In the genomic region with DNA sequence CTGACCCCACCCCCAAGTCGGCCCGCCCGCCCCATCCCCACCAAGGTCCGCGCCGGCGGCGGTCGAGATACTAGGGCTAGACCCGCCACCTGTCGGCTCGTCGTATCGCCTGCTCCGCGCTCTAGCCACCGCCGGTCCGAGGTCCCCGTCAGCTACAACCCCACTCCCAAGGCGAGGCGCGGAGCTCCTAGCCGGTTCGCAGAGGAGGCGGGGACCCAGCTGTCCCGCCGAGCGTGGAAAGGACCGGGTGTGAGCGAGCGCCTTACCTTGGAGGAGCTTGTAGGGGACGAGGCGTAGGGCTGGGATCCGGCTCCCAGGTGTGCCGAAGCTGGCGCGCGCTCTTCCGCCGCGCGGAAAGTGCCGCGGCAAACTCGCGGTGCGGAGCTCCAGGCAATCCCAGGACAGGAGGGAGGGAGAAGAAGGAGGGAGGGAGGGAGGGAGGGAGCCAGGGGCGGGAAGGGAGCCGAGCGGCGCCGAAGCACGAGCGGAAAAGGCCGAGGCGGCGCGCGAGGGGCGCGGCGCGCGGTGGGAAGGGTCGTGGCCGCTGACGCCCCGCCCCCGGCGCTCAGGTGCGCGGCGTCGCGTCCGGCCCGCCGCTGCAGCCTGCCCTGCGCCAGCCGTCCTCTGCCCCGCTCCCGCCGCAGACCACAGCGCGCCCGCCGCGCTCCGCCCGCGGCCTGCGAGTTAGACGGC, we compare ENCODE assay signal across 1 cellular context.
A peak's percentile ranks its signal among the peaks of the same experiment; 100 is the strongest.
TF ChIP-seq lines count a peak whose summit lies in the region.

A gene with protein sequence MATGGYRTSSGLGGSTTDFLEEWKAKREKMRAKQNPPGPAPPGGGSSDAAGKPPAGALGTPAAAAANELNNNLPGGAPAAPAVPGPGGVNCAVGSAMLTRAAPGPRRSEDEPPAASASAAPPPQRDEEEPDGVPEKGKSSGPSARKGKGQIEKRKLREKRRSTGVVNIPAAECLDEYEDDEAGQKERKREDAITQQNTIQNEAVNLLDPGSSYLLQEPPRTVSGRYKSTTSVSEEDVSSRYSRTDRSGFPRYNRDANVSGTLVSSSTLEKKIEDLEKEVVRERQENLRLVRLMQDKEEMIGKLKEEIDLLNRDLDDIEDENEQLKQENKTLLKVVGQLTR (minus strand): TSS at position 359 of the 693 bp plus-strand sequence. CDS start 720 bp downstream, outside the sequence.

TF ChIP-seq in HepG2, 621 proteins besides CTCF, POLR2A, EP300 and RAD21 (continued from another document and continues in another):
- TF ChIP-seq, protein P1, sequence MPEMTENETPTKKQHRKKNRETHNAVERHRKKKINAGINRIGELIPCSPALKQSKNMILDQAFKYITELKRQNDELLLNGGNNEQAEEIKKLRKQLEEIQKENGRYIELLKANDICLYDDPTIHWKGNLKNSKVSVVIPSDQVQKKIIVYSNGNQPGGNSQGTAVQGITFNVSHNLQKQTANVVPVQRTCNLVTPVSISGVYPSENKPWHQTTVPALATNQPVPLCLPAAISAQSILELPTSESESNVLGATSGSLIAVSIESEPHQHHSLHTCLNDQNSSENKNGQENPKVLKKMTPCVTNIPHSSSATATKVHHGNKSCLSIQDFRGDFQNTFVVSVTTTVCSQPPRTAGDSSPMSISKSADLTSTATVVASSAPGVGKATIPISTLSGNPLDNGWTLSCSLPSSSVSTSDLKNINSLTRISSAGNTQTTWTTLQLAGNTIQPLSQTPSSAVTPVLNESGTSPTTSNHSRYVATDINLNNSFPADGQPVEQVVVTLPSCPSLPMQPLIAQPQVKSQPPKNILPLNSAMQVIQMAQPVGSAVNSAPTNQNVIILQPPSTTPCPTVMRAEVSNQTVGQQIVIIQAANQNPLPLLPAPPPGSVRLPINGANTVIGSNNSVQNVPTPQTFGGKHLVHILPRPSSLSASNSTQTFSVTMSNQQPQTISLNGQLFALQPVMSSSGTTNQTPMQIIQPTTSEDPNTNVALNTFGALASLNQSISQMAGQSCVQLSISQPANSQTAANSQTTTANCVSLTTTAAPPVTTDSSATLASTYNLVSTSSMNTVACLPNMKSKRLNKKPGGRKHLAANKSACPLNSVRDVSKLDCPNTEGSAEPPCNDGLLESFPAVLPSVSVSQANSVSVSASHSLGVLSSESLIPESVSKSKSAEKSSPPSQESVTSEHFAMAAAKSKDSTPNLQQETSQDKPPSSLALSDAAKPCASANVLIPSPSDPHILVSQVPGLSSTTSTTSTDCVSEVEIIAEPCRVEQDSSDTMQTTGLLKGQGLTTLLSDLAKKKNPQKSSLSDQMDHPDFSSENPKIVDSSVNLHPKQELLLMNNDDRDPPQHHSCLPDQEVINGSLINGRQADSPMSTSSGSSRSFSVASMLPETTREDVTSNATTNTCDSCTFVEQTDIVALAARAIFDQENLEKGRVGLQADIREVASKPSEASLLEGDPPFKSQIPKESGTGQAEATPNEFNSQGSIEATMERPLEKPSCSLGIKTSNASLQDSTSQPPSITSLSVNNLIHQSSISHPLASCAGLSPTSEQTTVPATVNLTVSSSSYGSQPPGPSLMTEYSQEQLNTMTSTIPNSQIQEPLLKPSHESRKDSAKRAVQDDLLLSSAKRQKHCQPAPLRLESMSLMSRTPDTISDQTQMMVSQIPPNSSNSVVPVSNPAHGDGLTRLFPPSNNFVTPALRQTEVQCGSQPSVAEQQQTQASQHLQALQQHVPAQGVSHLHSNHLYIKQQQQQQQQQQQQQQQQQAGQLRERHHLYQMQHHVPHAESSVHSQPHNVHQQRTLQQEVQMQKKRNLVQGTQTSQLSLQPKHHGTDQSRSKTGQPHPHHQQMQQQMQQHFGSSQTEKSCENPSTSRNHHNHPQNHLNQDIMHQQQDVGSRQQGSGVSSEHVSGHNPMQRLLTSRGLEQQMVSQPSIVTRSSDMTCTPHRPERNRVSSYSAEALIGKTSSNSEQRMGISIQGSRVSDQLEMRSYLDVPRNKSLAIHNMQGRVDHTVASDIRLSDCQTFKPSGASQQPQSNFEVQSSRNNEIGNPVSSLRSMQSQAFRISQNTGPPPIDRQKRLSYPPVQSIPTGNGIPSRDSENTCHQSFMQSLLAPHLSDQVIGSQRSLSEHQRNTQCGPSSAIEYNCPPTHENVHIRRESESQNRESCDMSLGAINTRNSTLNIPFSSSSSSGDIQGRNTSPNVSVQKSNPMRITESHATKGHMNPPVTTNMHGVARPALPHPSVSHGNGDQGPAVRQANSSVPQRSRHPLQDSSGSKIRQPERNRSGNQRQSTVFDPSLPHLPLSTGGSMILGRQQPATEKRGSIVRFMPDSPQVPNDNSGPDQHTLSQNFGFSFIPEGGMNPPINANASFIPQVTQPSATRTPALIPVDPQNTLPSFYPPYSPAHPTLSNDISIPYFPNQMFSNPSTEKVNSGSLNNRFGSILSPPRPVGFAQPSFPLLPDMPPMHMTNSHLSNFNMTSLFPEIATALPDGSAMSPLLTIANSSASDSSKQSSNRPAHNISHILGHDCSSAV (CRISPR knock-in tag; IDR thresholded peaks at IDR 0.05; ENCODE audit: borderline replicate concordance): no peak
- peak; percentile 43 for TF ChIP-seq REPIN1 (CRISPR knock-in tag; IDR thresholded peaks at IDR 0.05; ENCODE audit: borderline replicate concordance, low read depth)
- TF ChIP-seq IRF2 (CRISPR knock-in tag; IDR thresholded peaks at IDR 0.05): no peak; the same call in 1 of the 2 replicates
- TF ChIP-seq TRIM24 (CRISPR knock-in tag; IDR thresholded peaks at IDR 0.05): no peak
- TF ChIP-seq YEATS4 (CRISPR knock-in tag; IDR thresholded peaks at IDR 0.05; ENCODE audit: borderline replicate concordance): no peak; the same call in 1 of the 2 replicates
- no peak for TF ChIP-seq ZNF780A (CRISPR knock-in tag; IDR thresholded peaks at IDR 0.05)
- TF ChIP-seq, protein P2, sequence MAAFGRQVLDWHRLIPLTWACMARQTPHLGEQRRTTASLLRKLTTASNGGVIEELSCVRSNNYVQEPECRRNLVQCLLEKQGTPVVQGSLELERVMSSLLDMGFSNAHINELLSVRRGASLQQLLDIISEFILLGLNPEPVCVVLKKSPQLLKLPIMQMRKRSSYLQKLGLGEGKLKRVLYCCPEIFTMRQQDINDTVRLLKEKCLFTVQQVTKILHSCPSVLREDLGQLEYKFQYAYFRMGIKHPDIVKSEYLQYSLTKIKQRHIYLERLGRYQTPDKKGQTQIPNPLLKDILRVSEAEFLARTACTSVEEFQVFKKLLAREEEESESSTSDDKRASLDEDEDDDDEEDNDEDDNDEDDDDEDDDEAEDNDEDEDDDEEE (CRISPR knock-in tag; IDR thresholded peaks at IDR 0.05): no peak
- TF ChIP-seq, protein P3, sequence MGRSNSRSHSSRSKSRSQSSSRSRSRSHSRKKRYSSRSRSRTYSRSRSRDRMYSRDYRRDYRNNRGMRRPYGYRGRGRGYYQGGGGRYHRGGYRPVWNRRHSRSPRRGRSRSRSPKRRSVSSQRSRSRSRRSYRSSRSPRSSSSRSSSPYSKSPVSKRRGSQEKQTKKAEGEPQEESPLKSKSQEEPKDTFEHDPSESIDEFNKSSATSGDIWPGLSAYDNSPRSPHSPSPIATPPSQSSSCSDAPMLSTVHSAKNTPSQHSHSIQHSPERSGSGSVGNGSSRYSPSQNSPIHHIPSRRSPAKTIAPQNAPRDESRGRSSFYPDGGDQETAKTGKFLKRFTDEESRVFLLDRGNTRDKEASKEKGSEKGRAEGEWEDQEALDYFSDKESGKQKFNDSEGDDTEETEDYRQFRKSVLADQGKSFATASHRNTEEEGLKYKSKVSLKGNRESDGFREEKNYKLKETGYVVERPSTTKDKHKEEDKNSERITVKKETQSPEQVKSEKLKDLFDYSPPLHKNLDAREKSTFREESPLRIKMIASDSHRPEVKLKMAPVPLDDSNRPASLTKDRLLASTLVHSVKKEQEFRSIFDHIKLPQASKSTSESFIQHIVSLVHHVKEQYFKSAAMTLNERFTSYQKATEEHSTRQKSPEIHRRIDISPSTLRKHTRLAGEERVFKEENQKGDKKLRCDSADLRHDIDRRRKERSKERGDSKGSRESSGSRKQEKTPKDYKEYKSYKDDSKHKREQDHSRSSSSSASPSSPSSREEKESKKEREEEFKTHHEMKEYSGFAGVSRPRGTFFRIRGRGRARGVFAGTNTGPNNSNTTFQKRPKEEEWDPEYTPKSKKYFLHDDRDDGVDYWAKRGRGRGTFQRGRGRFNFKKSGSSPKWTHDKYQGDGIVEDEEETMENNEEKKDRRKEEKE (IDR thresholded peaks at IDR 0.05): no peak
- TF ChIP-seq PCBP1 (IDR thresholded peaks at IDR 0.05; ENCODE audit: borderline replicate concordance, low read depth, low read length): no peak
- peak; percentile 81 for TF ChIP-seq RBFOX2 (IDR thresholded peaks at IDR 0.05; ENCODE audit: low read depth, low read length)
- TF ChIP-seq ELF3 (CRISPR knock-in tag; IDR thresholded peaks at IDR 0.05): no peak
- no peak for TF ChIP-seq FLYWCH1 (CRISPR knock-in tag; IDR thresholded peaks at IDR 0.05)
- TF ChIP-seq KLF12 (CRISPR knock-in tag; IDR thresholded peaks at IDR 0.05; ENCODE audit: borderline replicate concordance): no peak
- no peak for TF ChIP-seq EHMT2 (IDR thresholded peaks at IDR 0.05; ENCODE audit: borderline replicate concordance, low read depth, low read length)
- TF ChIP-seq ZBTB42 (CRISPR knock-in tag; IDR thresholded peaks at IDR 0.05): no peak
- TF ChIP-seq ZNF335 (CRISPR knock-in tag; IDR thresholded peaks at IDR 0.05): no peak
- no peak for TF ChIP-seq SMAD3 (CRISPR knock-in tag; IDR thresholded peaks at IDR 0.05)
- no peak for TF ChIP-seq MYNN (CRISPR knock-in tag; IDR thresholded peaks at IDR 0.05; ENCODE audit: low read depth)
- TF ChIP-seq SRSF9 (IDR thresholded peaks at IDR 0.05; ENCODE audit: borderline replicate concordance, insufficient read depth, low read depth, low read length, poor library complexity, severe bottlenecking): no peak
- no peak for TF ChIP-seq ZNF329 (CRISPR knock-in tag; IDR thresholded peaks at IDR 0.05; ENCODE audit: low read depth)
- TF ChIP-seq ZNF562 (CRISPR knock-in tag; IDR thresholded peaks at IDR 0.05; ENCODE audit: borderline replicate concordance): no peak
- TF ChIP-seq TP53 (CRISPR knock-in tag; conservative IDR thresholded peaks at IDR 0.05): no peak
- TF ChIP-seq, protein P4, sequence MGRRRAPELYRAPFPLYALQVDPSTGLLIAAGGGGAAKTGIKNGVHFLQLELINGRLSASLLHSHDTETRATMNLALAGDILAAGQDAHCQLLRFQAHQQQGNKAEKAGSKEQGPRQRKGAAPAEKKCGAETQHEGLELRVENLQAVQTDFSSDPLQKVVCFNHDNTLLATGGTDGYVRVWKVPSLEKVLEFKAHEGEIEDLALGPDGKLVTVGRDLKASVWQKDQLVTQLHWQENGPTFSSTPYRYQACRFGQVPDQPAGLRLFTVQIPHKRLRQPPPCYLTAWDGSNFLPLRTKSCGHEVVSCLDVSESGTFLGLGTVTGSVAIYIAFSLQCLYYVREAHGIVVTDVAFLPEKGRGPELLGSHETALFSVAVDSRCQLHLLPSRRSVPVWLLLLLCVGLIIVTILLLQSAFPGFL (CRISPR knock-in tag; IDR thresholded peaks at IDR 0.05): no peak
- TF ChIP-seq, protein P5, sequence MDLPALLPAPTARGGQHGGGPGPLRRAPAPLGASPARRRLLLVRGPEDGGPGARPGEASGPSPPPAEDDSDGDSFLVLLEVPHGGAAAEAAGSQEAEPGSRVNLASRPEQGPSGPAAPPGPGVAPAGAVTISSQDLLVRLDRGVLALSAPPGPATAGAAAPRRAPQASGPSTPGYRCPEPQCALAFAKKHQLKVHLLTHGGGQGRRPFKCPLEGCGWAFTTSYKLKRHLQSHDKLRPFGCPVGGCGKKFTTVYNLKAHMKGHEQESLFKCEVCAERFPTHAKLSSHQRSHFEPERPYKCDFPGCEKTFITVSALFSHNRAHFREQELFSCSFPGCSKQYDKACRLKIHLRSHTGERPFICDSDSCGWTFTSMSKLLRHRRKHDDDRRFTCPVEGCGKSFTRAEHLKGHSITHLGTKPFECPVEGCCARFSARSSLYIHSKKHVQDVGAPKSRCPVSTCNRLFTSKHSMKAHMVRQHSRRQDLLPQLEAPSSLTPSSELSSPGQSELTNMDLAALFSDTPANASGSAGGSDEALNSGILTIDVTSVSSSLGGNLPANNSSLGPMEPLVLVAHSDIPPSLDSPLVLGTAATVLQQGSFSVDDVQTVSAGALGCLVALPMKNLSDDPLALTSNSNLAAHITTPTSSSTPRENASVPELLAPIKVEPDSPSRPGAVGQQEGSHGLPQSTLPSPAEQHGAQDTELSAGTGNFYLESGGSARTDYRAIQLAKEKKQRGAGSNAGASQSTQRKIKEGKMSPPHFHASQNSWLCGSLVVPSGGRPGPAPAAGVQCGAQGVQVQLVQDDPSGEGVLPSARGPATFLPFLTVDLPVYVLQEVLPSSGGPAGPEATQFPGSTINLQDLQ (CRISPR knock-in tag; IDR thresholded peaks at IDR 0.05): 0 out of 2 replicates have a peak, but pooled peaks have one; percentile 61
- TF ChIP-seq TCF12 (IDR thresholded peaks at IDR 0.05): no peak
- TF ChIP-seq TCF12 (CRISPR knock-in tag; IDR thresholded peaks at IDR 0.05): peak; percentile 29; the same call in 1 of the 2 replicates
- TF ChIP-seq, protein P6, sequence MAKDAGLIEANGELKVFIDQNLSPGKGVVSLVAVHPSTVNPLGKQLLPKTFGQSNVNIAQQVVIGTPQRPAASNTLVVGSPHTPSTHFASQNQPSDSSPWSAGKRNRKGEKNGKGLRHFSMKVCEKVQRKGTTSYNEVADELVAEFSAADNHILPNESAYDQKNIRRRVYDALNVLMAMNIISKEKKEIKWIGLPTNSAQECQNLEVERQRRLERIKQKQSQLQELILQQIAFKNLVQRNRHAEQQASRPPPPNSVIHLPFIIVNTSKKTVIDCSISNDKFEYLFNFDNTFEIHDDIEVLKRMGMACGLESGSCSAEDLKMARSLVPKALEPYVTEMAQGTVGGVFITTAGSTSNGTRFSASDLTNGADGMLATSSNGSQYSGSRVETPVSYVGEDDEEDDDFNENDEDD (CRISPR knock-in tag; IDR thresholded peaks at IDR 0.05; ENCODE audit: borderline replicate concordance): peak; percentile 70; the same call in 1 of the 2 replicates
- peak; percentile 52 for TF ChIP-seq SALL1 (CRISPR knock-in tag; IDR thresholded peaks at IDR 0.05)
- TF ChIP-seq ZNF768 (CRISPR knock-in tag; IDR thresholded peaks at IDR 0.05): peak; percentile 35; the same call in 1 of the 2 replicates
- no peak for TF ChIP-seq ZNF83 (CRISPR knock-in tag; IDR thresholded peaks at IDR 0.05; ENCODE audit: borderline replicate concordance)
- TF ChIP-seq ZC3H4 (CRISPR knock-in tag; IDR thresholded peaks at IDR 0.05; ENCODE audit: borderline replicate concordance): no peak; the same call in 1 of the 2 replicates
- TF ChIP-seq RARA (CRISPR knock-in tag; IDR thresholded peaks at IDR 0.05): peak; percentile 30; the same call in 1 of the 2 replicates
- TF ChIP-seq THYN1 (CRISPR knock-in tag; IDR thresholded peaks at IDR 0.05; ENCODE audit: borderline replicate concordance, low read depth): no peak
- no peak for TF ChIP-seq FOXP1 (IDR thresholded peaks at IDR 0.05)
- TF ChIP-seq FOXP1 (CRISPR knock-in tag; IDR thresholded peaks at IDR 0.05): no peak
- TF ChIP-seq, protein P7, sequence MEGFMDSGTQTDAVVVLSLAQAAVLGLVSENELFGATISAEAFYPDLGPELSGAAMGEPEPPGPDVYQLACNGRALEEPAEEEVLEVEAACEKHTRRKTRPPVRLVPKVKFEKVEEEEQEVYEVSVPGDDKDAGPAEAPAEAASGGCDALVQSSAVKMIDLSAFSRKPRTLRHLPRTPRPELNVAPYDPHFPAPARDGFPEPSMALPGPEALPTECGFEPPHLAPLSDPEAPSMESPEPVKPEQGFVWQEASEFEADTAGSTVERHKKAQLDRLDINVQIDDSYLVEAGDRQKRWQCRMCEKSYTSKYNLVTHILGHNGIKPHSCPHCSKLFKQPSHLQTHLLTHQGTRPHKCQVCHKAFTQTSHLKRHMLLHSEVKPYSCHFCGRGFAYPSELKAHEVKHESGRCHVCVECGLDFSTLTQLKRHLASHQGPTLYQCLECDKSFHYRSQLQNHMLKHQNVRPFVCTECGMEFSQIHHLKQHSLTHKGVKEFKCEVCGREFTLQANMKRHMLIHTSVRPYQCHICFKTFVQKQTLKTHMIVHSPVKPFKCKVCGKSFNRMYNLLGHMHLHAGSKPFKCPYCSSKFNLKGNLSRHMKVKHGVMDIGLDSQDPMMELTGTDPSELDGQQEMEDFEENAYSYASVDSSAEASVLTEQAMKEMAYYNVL (CRISPR knock-in tag; IDR thresholded peaks at IDR 0.05; ENCODE audit: borderline replicate concordance): peak; percentile 81; the same call in 1 of the 2 replicates
- TF ChIP-seq SMAD1 (CRISPR knock-in tag; IDR thresholded peaks at IDR 0.05; ENCODE audit: borderline replicate concordance, low read depth): no peak
- TF ChIP-seq SP140L (CRISPR knock-in tag; IDR thresholded peaks at IDR 0.05; ENCODE audit: borderline replicate concordance): no peak
